ENCODE assay signal across 21 cellular contexts in the genomic region with DNA sequence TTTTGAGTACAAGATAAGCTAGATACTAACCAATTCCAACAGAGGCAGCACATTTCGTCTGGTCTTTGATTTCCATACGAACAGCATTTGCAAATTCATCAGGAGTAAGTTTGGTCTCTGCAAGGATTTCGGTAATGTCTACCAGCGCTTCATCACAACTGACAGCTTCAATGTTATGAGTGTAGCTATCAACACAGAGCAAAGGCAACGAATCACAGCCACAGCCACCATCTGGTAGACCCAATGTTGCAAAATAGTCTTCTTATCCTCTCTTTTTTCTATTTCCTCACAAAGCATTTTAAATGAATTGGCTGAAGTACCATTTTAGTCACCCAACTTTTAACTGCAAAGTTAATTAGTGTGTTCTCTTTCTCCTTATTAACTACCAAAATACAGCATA.
DNase-seq lines count a peak whose midpoint lies in the region; ATAC-seq, FAIRE-seq and TF ChIP-seq lines count a peak whose summit lies in the region.
"Had no signal": no experiment of that assay in that cellular context is flagged by ENCODE, and none has a peak within 500 bp of the region (broad histone marks: within the 10 kb centered on the region; RNA-seq: fewer than 3 reads in every experiment).

No MANE protein-coding gene starts in this region.

- ATAC-seq in HepG2 (no peak), lower lobe of right lung (no peak)
- ATAC-seq: gastroesophageal sphincter had no signal

- H2BK12ac ChIP-seq in mesenchymal stem cell (ENCODE audit: low read length in 2 of 2), result no peak overlapping the region

- CTCF ChIA-PET in HepG2 (lab: Yijun Ruan, JAX; ENCODE audit: low intra/inter-chr PET ratio, low total read pairs) (no interaction called here), HEK293T (lab: Yijun Ruan, JAX) (no interaction called here)

- H3K36me3 ChIP-seq in fibroblast of lung (ENCODE audit: control insufficient read depth, insufficient read depth, low read length) (peaks cover 3% of the 10 kb centered on the region), mesenchymal stem cell (ENCODE audit: control insufficient read depth in 1 of 2, insufficient read depth in 2 of 2, low read depth in 1 of 2, low read length in 2 of 2) (peaks cover 16 to 72% of the 10 kb centered on the region in 2 experiments), HepG2 (replicated peaks in 1 of 2; ENCODE audit: control insufficient read depth in 1 of 2, insufficient read depth in 2 of 2, low read length in 2 of 2) (peaks cover 28 to 89% of the 10 kb centered on the region in 2 experiments), lower lobe of right lung (peaks cover 98% of the 10 kb centered on the region)

- no peak overlapping the region for H2BK5ac ChIP-seq in mesenchymal stem cell (ENCODE audit: low read depth, low read length, poor library complexity, severe bottlenecking)

- H3K18ac ChIP-seq in mesenchymal stem cell (ENCODE audit: low read depth in 1 of 2, low read length in 2 of 2), result no peak overlapping the region

- no peak for TF ChIP-seq RAD21 in HepG2 (CRISPR knock-in tag; IDR thresholded peaks at IDR 0.05)

- no peak for TF ChIP-seq POLR2A in HepG2 (IDR thresholded peaks at IDR 0.05; ENCODE audit: insufficient read depth in 1 of 2, low read depth in 2 of 2, low read length in 2 of 2)

- H3K79me2 ChIP-seq in fibroblast of lung (ENCODE audit: control insufficient read depth, insufficient read depth, low read length) (no peaks in the 10 kb centered on the region), HepG2 (ENCODE audit: insufficient read depth, low read length) (no peaks in the 10 kb centered on the region)

- H3K9ac ChIP-seq in fibroblast of lung (ENCODE audit: insufficient read depth, low read length) (no peak overlapping the region), mesenchymal stem cell (ENCODE audit: low read length) (no peak overlapping the region), HepG2 (ENCODE audit: insufficient read depth, low read depth, low read length) (no peak overlapping the region)
- H3K9ac ChIP-seq: KMS-11 had no signal

- no peak overlapping the region for H2BK15ac ChIP-seq in mesenchymal stem cell (ENCODE audit: low read depth, poor library complexity, severe bottlenecking)

- in situ Hi-C loops in HepG2 (cut with HindIII; ENCODE audit: extremely low pct_ligation_motif_present, low pct_unique_long_range_greater_than_20kb), result no loop called here

- H3K4me2 ChIP-seq in fibroblast of lung (ENCODE audit: extremely low read depth, insufficient read depth, low read length), result no peak overlapping the region
- H3K4me2 ChIP-seq in mesenchymal stem cell (ENCODE audit: low read length, poor library complexity, severe bottlenecking), result no peak overlapping the region
- no peak overlapping the region for H3K4me2 ChIP-seq in HepG2 (ENCODE audit: low read depth, low read length)
- H3K4me2 ChIP-seq: KMS-11 had no signal

- TF ChIP-seq EP300 in HepG2 (IDR thresholded peaks at IDR 0.05; ENCODE audit: low read depth in 2 of 2, low read length in 2 of 2) (no peak), HepG2 (CRISPR knock-in tag; IDR thresholded peaks at IDR 0.05; ENCODE audit: borderline replicate concordance) (no peak)

- H3K27ac ChIP-seq in fibroblast of lung (ENCODE audit: insufficient read depth, low read length) (no peak overlapping the region), mesenchymal stem cell (ENCODE audit: low read length, poor library complexity, severe bottlenecking) (peak overlapping the region; percentile 46), HepG2 (ENCODE audit: extremely low read length, insufficient read depth, low read length) (no peak overlapping the region), coronary artery (no peak overlapping the region), lower lobe of right lung (no peak overlapping the region)
- H3K27ac ChIP-seq: KMS-11, neutrophil, WERI-Rb-1 had no signal

- H3K9me3 ChIP-seq in fibroblast of lung (ENCODE audit: control insufficient read depth, insufficient read depth, low read depth, low read length) (no peaks in the 10 kb centered on the region), mesenchymal stem cell (ENCODE audit: control insufficient read depth, low read length) (no peaks in the 10 kb centered on the region), HepG2 (ENCODE audit: low read length) (no peaks in the 10 kb centered on the region), lower lobe of right lung (no peaks in the 10 kb centered on the region)
- H3K9me3 ChIP-seq: gastroesophageal sphincter, neutrophil, thoracic aorta had no signal

- intact Hi-C loops in HepG2 (cut with micrococcal nuclease; ENCODE audit: unreplicated experiment), result no loop called here
- intact Hi-C loops in lower lobe of right lung (cut with DNase I), result no loop called here

- H3K79me1 ChIP-seq in mesenchymal stem cell (replicated peaks; ENCODE audit: low read length, poor library complexity, severe bottlenecking), result peaks cover 11% of the 10 kb centered on the region

- no peak overlapping the region for H2BK120ac ChIP-seq in mesenchymal stem cell (ENCODE audit: low read depth, low read length)

- H3K23ac ChIP-seq in mesenchymal stem cell (ENCODE audit: low read length in 2 of 2), result no peak overlapping the region

- WGBS in mesenchymal stem cell, result 91% methylated on average over 5 of the region's 5 CpGs
- 97% methylated on average over 5 of the region's 5 CpGs for WGBS in HepG2 (ENCODE audit: low lambda C conversion rate)

- POLR2A ChIA-PET in HepG2 (lab: Yijun Ruan, JAX) (no interaction called here), HEK293T (lab: Yijun Ruan, JAX) (interaction anchor here (0.7 kb wide), 1 partner anchor 85 kb away, joined by 4 read pairs; a partner anchor contains a TSS)

- no peaks in the 10 kb centered on the region for H3K27me3 ChIP-seq in fibroblast of lung (ENCODE audit: control insufficient read depth, insufficient read depth, low read length)
- H3K27me3 ChIP-seq in mesenchymal stem cell (ENCODE audit: control insufficient read depth in 1 of 2, insufficient read depth in 1 of 2, low read length in 2 of 2), result no peaks in the 10 kb centered on the region
- no peaks in the 10 kb centered on the region for H3K27me3 ChIP-seq in HepG2 (ENCODE audit: control insufficient read depth in 1 of 2, insufficient read depth in 2 of 2, low read length in 2 of 2)
- no peaks in the 10 kb centered on the region for H3K27me3 ChIP-seq in lower lobe of right lung (ENCODE audit: low read depth)
- H3K27me3 ChIP-seq: gastroesophageal sphincter, neutrophil had no signal

- H3K4me3 ChIP-seq in fibroblast of lung (replicated peaks in 1 of 4; ENCODE audit: control extremely low read depth in 1 of 4, insufficient read depth in 1 of 4, low read depth in 3 of 4, low read length in 4 of 4) (no peak overlapping the region), mesenchymal stem cell (ENCODE audit: insufficient read depth in 1 of 2, low read depth in 1 of 2, low read length in 2 of 2) (no peak overlapping the region), HepG2 (replicated peaks in 1 of 3; ENCODE audit: insufficient read depth in 1 of 3, low read depth in 2 of 3, low read length in 3 of 3) (no peak overlapping the region), coronary artery (no peak overlapping the region), lower lobe of right lung (no peak overlapping the region)
- H3K4me3 ChIP-seq: gastroesophageal sphincter, thoracic aorta had no signal

- BruUV-seq in HepG2 (replicated peaks; lab: Mats Ljungman, UMichigan), result no TSS peak

- TF ChIP-seq CTCF in fibroblast of lung (conservative IDR thresholded peaks at IDR 0.05 in 1 of 2, IDR thresholded peaks at IDR 0.05 in 1 of 2; ENCODE audit: low read depth in 1 of 2, low read length in 2 of 2) (no peak), HepG2 (CRISPR knock-in tag; IDR thresholded peaks at IDR 0.05) (no peak), coronary artery (IDR thresholded peaks at IDR 0.05) (no peak), lower lobe of right lung (IDR thresholded peaks at IDR 0.05) (no peak)

- H3K14ac ChIP-seq in mesenchymal stem cell (ENCODE audit: low read length in 2 of 2), result no peak overlapping the region

- FAIRE-seq in HepG2 (lab: Jason Lieb, UNC), result no peak
- FAIRE-seq: colon had no signal

- peaks cover 5% of the 10 kb centered on the region for H3K4me1 ChIP-seq in fibroblast of lung (ENCODE audit: control insufficient read depth, extremely low read depth, insufficient read depth, low read length)
- peaks cover 9% of the 10 kb centered on the region for H3K4me1 ChIP-seq in mesenchymal stem cell (ENCODE audit: control insufficient read depth, insufficient read depth, low read depth, low read length)
- H3K4me1 ChIP-seq in HepG2 (ENCODE audit: insufficient read depth, low read length), result no peaks in the 10 kb centered on the region
- peaks cover 9% of the 10 kb centered on the region for H3K4me1 ChIP-seq in lower lobe of right lung

- H4K20me1 ChIP-seq in fibroblast of lung (ENCODE audit: control insufficient read depth, extremely low read depth, insufficient read depth, low read length) (no peaks in the 10 kb centered on the region), HepG2 (ENCODE audit: insufficient read depth, low read length) (no peaks in the 10 kb centered on the region)

- H2AFZ ChIP-seq in fibroblast of lung (ENCODE audit: low read length), result no peak overlapping the region
- no peak overlapping the region for H2AFZ ChIP-seq in mesenchymal stem cell (ENCODE audit: low read depth, low read length)
- H2AFZ ChIP-seq in HepG2 (ENCODE audit: low read length), result no peak overlapping the region

- DNase-seq in EL (peak; percentile 29), MV-4-11 (lab: John Stamatoyannopoulos, UW) (peak; percentile 75), fibroblast of lung (ENCODE audit: low read depth in 2 of 2) (peak; percentile 25 to 65), mesenchymal stem cell (peak; percentile 31), HepG2 (ENCODE audit: low spot score) (no peak), HEK293T (ENCODE audit: extremely low spot score) (no peak), coronary artery (ENCODE audit: low spot score) (no peak), lower lobe of right lung (no peak)
- DNase-seq: activated CD4-positive, alpha-beta T cell treated with anti-CD3 and anti-CD28 coated beads, Interleukin-2, amount 50 U/mL, for 4 hours; DMS79; NCI-H1105 treated with DMSO at 0.1 percent for 48 hours; NCI-H774; OCI-M1; SIG-M5; stimulated activated CD4-positive, alpha-beta T cell treated with anti-CD3 and anti-CD28 coated beads, Interleukin-15, amount 100 ng/mL, for 24 hours; WERI-Rb-1 had no signal

- no peak overlapping the region for H4K91ac ChIP-seq in mesenchymal stem cell (ENCODE audit: low read length)

- H3K4ac ChIP-seq in mesenchymal stem cell (ENCODE audit: low read depth in 1 of 2, low read length in 2 of 2), result no peak overlapping the region

- H2AK5ac ChIP-seq in mesenchymal stem cell (ENCODE audit: low read length, severe bottlenecking), result no peak overlapping the region

- H4K8ac ChIP-seq in mesenchymal stem cell (ENCODE audit: low read length), result no peak overlapping the region

TF ChIP-seq in HepG2, 621 proteins besides CTCF, POLR2A, EP300 and RAD21:
- TF ChIP-seq AGO1 (IDR thresholded peaks at IDR 0.05; ENCODE audit: low read depth, low read length, poor library complexity, severe bottlenecking) (no peak), PTBP1 (IDR thresholded peaks at IDR 0.05; ENCODE audit: low read depth, low read length, poor library complexity, severe bottlenecking) (no peak)
TF ChIP-seq in HepG2: peak in this region for 0.

TF ChIP-seq in HEK293T, 16 proteins besides CTCF, POLR2A, EP300 and RAD21:
- TF ChIP-seq SP1 (IDR thresholded peaks at IDR 0.05) (no peak), ZNF384 (IDR thresholded peaks at IDR 0.05) (no peak)

Comparison
In these comparisons a context has a peak if more than half of its experiments do, and no peak if none do; other contexts are left out.
1. DNase-seq: peak in EL (single experiment), MV-4-11 (single experiment), fibroblast of lung (2 of 2) and mesenchymal stem cell (single experiment); none in HepG2 (single experiment), HEK293T (single experiment), coronary artery (single experiment) and lower lobe of right lung (single experiment).